Comparison of ENCODE assay signal across 30 cellular contexts in the genomic region with DNA sequence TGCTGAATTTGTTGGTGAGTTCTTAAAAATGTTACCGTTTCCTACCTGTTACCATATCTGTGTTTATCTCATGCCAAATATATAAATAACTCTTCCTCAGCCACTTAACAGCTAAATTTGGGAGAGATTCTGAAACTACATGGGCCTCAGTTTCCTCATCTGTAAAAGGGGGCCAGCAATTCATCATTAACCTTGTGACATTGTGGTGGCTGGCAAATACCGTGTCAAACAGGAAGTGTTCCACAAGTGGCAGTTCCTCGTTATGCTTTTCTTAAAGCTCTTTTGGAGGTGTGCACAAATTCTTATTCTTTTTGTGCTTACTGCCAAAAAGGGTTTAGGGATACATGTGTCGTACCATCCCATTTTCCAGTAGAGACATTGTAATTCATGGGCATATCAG.
"Had no signal": no experiment of that assay in that cellular context is flagged by ENCODE, and none has a peak within 500 bp of the region (broad histone marks: within the 10 kb centered on the region; RNA-seq: fewer than 3 reads in every experiment).

No MANE protein-coding gene starts in this region.

- H3K27ac ChIP-seq: gastrocnemius medialis, left lung, lower lobe of right lung, neural progenitor cell, parathyroid adenoma, psoas muscle, right atrium auricular region, testis, transverse colon, WERI-Rb-1 had no signal

- H3K27ac Mint-ChIP-seq: effector memory CD8-positive, alpha-beta T cell; natural killer cell had no signal

- H3K36me3 ChIP-seq: gastrocnemius medialis, left lung, lower lobe of right lung, neural progenitor cell, right atrium auricular region, transverse colon, WERI-Rb-1 had no signal

- H3K4me1 ChIP-seq: gastrocnemius medialis, parathyroid adenoma, psoas muscle, right atrium auricular region, testis had no signal

- H3K4me2 ChIP-seq: neural progenitor cell had no signal

- H2AFZ ChIP-seq: neural progenitor cell, parathyroid adenoma had no signal

- DNase-seq: activated CD4-positive, alpha-beta T cell treated with anti-CD3 and anti-CD28 coated beads for 48 hours; activated CD4-positive, alpha-beta T cell treated with anti-CD3 and anti-CD28 coated beads, Interleukin-2, amount 50 U/mL, for 48 hours; activated CD8-positive, alpha-beta memory T cell treated with anti-CD3 and anti-CD28 coated beads, Interleukin-2, amount 50 U/mL, for 4 hours; activated gamma-delta T cell treated with Interleukin-2 at 50 U/mL for 16 hours; activated naive CD4-positive, alpha-beta T cell treated with anti-CD3 and anti-CD28 coated beads, Interleukin-2, amount 50 U/mL, for 16 hours; activated T-cell treated with anti-CD3 and anti-CD28 coated beads, Interleukin-2, amount 50 U/mL, for 1 hour; amygdala; caudate nucleus; cortex of kidney; effector memory CD8-positive, alpha-beta T cell; erythroblast; gastrocnemius medialis; glutamatergic neuron; left lung; lower lobe of right lung; mesendoderm; natural killer cell; occipital lobe; psoas muscle; stimulated activated CD4-positive, alpha-beta T cell treated with anti-CD3 and anti-CD28 coated beads, Interleukin-15, amount 100 ng/mL, for 24 hours; stimulated activated CD4-positive, alpha-beta T cell treated with anti-CD3 and anti-CD28 coated beads, Interleukin-2, amount 100 ng/mL, for 24 hours; stimulated activated naive CD4-positive, alpha-beta T cell treated with Interleukin-2 at 50 U/mL for 16 hours; testis; transverse colon; WERI-Rb-1 had no signal

- H3K4me3 ChIP-seq: gastrocnemius medialis, left lung, lower lobe of right lung, neural progenitor cell, psoas muscle, right atrium auricular region, testis, transverse colon had no signal

- H3K27me3 Mint-ChIP-seq: activated T-helper 17 cell treated with anti-CD3 and anti-CD28 coated beads, Interleukin-2, amount 50 U/mL, for 72 hours; effector memory CD8-positive, alpha-beta T cell had no signal

- ATAC-seq: activated CD4-positive, CD25-positive, alpha-beta regulatory T cell treated with anti-CD3 and anti-CD28 coated beads, Interleukin-2, amount 50 U/mL, for 24 hours; activated T-helper 17 cell treated with anti-CD3 and anti-CD28 coated beads, Interleukin-2, amount 50 U/mL, for 72 hours; effector memory CD8-positive, alpha-beta T cell; gastrocnemius medialis; left lung; lower lobe of right lung; natural killer cell; psoas muscle had no signal

- H3K79me2 ChIP-seq: parathyroid adenoma had no signal

- H3K9me3 ChIP-seq: gastrocnemius medialis, psoas muscle, right atrium auricular region, testis, transverse colon had no signal

- H3K4me3 Mint-ChIP-seq: activated T-helper 17 cell treated with anti-CD3 and anti-CD28 coated beads, Interleukin-2, amount 50 U/mL, for 72 hours; effector memory CD8-positive, alpha-beta T cell; natural killer cell; neural progenitor cell had no signal
